5 cellular contexts compared by ENCODE assay signal in genomic region chr10:63783882-63784281, GRCh38.
"Had no signal": no experiment of that assay in that cellular context is flagged by ENCODE, and none has a peak within 500 bp of the region (broad histone marks: within the 10 kb centered on the region; RNA-seq: fewer than 3 reads in every experiment).

No MANE protein-coding gene starts in this region.

- H3K4me3 ChIP-seq: K562 had no signal

- ATAC-seq: HepG2, K562 had no signal

- H3K27ac ChIP-seq: HL-60 had no signal

- DNase-seq: IMR-90, KBM-7 had no signal
